In the genomic region with DNA sequence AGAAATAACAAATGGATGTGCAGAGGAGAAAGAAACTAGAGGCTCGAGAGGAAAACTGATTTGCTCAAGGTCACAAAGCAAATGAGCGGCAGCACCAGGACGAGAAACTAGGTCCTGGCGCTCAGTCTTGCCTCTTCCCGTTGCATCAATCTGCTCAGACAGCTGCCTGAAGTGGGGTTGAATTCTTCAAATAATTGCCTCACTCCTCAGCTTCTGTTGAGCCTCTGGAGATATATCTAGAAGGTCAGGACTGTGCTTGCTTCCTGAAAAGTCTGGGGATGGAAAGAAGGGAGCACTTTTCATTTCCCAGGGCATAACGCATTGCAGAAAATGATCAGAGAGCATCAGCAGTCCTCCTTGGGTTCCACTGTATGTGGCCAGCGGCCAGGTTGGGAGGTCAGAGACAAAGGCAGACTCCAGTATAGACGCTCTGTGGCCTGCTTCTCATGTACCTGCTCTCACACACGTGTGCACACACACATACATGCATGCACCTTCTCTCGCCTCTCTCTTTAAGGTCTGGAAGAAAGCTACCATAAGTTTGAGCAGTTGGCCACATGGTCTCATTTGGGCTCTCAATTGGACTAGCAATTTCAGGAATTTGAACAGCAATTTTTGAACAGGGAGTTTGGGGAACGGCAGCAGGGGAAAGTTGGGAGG, we compare ENCODE assay signal across 1 cellular context.
TF ChIP-seq lines count a peak whose summit lies in the region.

No MANE protein-coding gene starts in this region.

TF ChIP-seq in H1, 55 proteins besides CTCF, POLR2A, EP300 and RAD21 (continued from another document):
- TF ChIP-seq E2F6 (IDR thresholded peaks at IDR 0.05) (no peak), RNF2 (IDR thresholded peaks at IDR 0.05; ENCODE audit: borderline replicate concordance, low read depth, low read length, missing control alignments, poor library complexity, severe bottlenecking) (no peak), RBBP5 (IDR thresholded peaks at IDR 0.05; ENCODE audit: borderline replicate concordance, low read depth, low read length) (no peak), NANOG (IDR thresholded peaks at IDR 0.05; ENCODE audit: insufficient read depth, low read depth, low read length, poor library complexity, severe bottlenecking) (no peak), SP2 (IDR thresholded peaks at IDR 0.05; ENCODE audit: low read length) (no peak)
